Comparison of ENCODE assay signal across 1 cellular context in genomic region chr14:102344485-102344884, GRCh38.
TF ChIP-seq lines count a peak whose summit lies in the region.

No MANE protein-coding gene starts in this region.

TF ChIP-seq in HepG2, 621 proteins besides CTCF, POLR2A, EP300 and RAD21:
- TF ChIP-seq ZNF761 (CRISPR knock-in tag; conservative IDR thresholded peaks at IDR 0.05) (no peak), ZNF687 (CRISPR knock-in tag; IDR thresholded peaks at IDR 0.05) (peak; percentile 53), YEATS4 (CRISPR knock-in tag; IDR thresholded peaks at IDR 0.05; ENCODE audit: borderline replicate concordance) (no peak), ZNF362 (CRISPR knock-in tag; IDR thresholded peaks at IDR 0.05; ENCODE audit: borderline replicate concordance) (peak; percentile 31; the same call in 1 of the 2 replicates), MAX (IDR thresholded peaks at IDR 0.05) (peak; percentile 70; the same call in 1 of the 2 replicates), REL (CRISPR knock-in tag; conservative IDR thresholded peaks at IDR 0.05) (no peak), MAF1 (CRISPR knock-in tag; IDR thresholded peaks at IDR 0.05; ENCODE audit: borderline replicate concordance) (no peak)
